ENCODE assay signal across 1 cellular context in the genomic region with DNA sequence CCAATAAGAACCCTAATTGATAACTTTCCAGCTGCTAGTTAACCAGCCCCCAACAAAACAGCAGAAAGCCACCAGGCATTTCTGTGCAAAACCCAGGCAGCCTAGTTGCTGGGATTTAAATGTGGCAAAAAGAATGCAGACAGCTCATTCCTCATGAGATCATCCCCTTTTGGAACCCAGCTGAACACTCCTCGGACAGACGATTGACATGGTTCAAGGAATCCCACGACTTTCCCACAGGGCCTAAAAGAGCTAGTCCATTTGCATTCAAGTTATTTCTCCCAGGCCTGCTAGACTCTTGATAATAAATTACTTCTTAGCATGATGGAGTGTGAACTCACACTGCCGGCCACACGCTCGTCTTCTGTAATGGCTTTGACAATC.
TF ChIP-seq lines count a peak whose summit lies in the region.

No MANE protein-coding gene starts in this region.

TF ChIP-seq in GM23338, 12 proteins besides CTCF, POLR2A, EP300 and RAD21:
- no peak for TF ChIP-seq REST (IDR thresholded peaks at IDR 0.05; ENCODE audit: unreplicated experiment)
- TF ChIP-seq JUNB (IDR thresholded peaks at IDR 0.05; ENCODE audit: unreplicated experiment), result no peak
- no peak for TF ChIP-seq EZH2 (IDR thresholded peaks at IDR 0.05; ENCODE audit: low read depth, unreplicated experiment)
- TF ChIP-seq ZNF331 (CRISPR knock-in tag; IDR thresholded peaks at IDR 0.05; ENCODE audit: low read depth), result no peak
- TF ChIP-seq CREB1 (CRISPR knock-in tag; IDR thresholded peaks at IDR 0.05; ENCODE audit: low read depth), result no peak
- no peak for TF ChIP-seq ETS1 (IDR thresholded peaks at IDR 0.05)
- TF ChIP-seq, protein P1, sequence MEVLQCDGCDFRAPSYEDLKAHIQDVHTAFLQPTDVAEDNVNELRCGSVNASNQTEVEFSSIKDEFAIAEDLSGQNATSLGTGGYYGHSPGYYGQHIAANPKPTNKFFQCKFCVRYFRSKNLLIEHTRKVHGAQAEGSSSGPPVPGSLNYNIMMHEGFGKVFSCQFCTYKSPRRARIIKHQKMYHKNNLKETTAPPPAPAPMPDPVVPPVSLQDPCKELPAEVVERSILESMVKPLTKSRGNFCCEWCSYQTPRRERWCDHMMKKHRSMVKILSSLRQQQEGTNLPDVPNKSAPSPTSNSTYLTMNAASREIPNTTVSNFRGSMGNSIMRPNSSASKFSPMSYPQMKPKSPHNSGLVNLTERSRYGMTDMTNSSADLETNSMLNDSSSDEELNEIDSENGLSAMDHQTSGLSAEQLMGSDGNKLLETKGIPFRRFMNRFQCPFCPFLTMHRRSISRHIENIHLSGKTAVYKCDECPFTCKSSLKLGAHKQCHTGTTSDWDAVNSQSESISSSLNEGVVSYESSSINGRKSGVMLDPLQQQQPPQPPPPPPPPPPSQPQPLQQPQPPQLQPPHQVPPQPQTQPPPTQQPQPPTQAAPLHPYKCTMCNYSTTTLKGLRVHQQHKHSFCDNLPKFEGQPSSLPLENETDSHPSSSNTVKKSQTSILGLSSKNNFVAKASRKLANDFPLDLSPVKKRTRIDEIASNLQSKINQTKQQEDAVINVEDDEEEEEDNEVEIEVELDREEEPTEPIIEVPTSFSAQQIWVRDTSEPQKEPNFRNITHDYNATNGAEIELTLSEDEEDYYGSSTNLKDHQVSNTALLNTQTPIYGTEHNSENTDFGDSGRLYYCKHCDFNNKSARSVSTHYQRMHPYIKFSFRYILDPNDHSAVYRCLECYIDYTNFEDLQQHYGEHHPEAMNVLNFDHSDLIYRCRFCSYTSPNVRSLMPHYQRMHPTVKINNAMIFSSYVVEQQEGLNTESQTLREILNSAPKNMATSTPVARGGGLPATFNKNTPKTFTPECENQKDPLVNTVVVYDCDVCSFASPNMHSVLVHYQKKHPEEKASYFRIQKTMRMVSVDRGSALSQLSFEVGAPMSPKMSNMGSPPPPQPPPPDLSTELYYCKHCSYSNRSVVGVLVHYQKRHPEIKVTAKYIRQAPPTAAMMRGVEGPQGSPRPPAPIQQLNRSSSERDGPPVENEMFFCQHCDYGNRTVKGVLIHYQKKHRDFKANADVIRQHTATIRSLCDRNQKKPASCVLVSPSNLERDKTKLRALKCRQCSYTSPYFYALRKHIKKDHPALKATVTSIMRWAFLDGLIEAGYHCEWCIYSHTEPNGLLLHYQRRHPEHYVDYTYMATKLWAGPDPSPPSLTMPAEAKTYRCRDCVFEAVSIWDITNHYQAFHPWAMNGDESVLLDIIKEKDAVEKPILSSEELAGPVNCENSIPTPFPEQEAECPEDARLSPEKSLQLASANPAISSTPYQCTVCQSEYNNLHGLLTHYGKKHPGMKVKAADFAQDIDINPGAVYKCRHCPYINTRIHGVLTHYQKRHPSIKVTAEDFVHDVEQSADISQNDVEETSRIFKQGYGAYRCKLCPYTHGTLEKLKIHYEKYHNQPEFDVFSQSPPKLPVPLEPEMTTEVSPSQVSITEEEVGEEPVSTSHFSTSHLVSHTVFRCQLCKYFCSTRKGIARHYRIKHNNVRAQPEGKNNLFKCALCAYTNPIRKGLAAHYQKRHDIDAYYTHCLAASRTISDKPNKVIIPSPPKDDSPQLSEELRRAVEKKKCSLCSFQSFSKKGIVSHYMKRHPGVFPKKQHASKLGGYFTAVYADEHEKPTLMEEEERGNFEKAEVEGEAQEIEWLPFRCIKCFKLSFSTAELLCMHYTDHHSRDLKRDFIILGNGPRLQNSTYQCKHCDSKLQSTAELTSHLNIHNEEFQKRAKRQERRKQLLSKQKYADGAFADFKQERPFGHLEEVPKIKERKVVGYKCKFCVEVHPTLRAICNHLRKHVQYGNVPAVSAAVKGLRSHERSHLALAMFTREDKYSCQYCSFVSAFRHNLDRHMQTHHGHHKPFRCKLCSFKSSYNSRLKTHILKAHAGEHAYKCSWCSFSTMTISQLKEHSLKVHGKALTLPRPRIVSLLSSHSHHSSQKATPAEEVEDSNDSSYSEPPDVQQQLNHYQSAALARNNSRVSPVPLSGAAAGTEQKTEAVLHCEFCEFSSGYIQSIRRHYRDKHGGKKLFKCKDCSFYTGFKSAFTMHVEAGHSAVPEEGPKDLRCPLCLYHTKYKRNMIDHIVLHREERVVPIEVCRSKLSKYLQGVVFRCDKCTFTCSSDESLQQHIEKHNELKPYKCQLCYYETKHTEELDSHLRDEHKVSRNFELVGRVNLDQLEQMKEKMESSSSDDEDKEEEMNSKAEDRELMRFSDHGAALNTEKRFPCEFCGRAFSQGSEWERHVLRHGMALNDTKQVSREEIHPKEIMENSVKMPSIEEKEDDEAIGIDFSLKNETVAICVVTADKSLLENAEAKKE (CRISPR knock-in tag; IDR thresholded peaks at IDR 0.05), result no peak
- no peak for TF ChIP-seq NANOG (IDR thresholded peaks at IDR 0.05; ENCODE audit: borderline replicate concordance)
- TF ChIP-seq ZNF114 (CRISPR knock-in tag; IDR thresholded peaks at IDR 0.05), result no peak
- no peak for TF ChIP-seq EZH2phosphoT487 (IDR thresholded peaks at IDR 0.05; ENCODE audit: unreplicated experiment)
- no peak for TF ChIP-seq POLR2AphosphoS5 (IDR thresholded peaks at IDR 0.05; ENCODE audit: low read depth)
- TF ChIP-seq STAT1 (IDR thresholded peaks at IDR 0.05; ENCODE audit: unreplicated experiment), result no peak
TF ChIP-seq in GM23338: peak in this region for 0.
